11 cellular contexts compared by ENCODE assay signal in genomic region chrX:27619975-27620374, GRCh38. TPM values are rescaled to one million over a fixed set of nuclear protein-coding genes. Genes with fewer than 3 reads are reported as not detected.
A peak's percentile ranks its signal among the peaks of the same experiment; 100 is the strongest.
DNase-seq lines count a peak whose midpoint lies in the region; ATAC-seq and TF ChIP-seq lines count a peak whose summit lies in the region.
"Had no signal": no experiment of that assay in that cellular context is flagged by ENCODE, and none has a peak within 500 bp of the region (broad histone marks: within the 10 kb centered on the region; RNA-seq: fewer than 3 reads in every experiment).

No MANE protein-coding gene starts in this region.

- H3K4me3 Mint-ChIP-seq in Caco-2 (ENCODE audit: unreplicated experiment) (no peak overlapping the region), HFFc6 (no peak overlapping the region)
- H3K4me3 Mint-ChIP-seq in activated CD8-positive, alpha-beta memory T cell treated with anti-CD3 and anti-CD28 coated beads, Interleukin-2, amount 10 ng/mL, durations not matched to agents 7 days and 5 days: no peak overlapping the region
- H3K4me3 Mint-ChIP-seq: dendritic cell treated with granulocyte-macrophage colony-stimulating factor and Interleukin-4, amounts not matched to agents 40 ng/mL and 50 ng/mL, for 4 days had no signal

- no peaks in the 10 kb centered on the region for H3K9me3 Mint-ChIP-seq in Caco-2 (ENCODE audit: unreplicated experiment)
- no peaks in the 10 kb centered on the region for H3K9me3 Mint-ChIP-seq in HFFc6
- H3K9me3 Mint-ChIP-seq in activated CD8-positive, alpha-beta memory T cell treated with anti-CD3 and anti-CD28 coated beads, Interleukin-2, amount 10 ng/mL, durations not matched to agents 7 days and 5 days (ENCODE audit: low read depth): no peaks in the 10 kb centered on the region
- H3K9me3 Mint-ChIP-seq: dendritic cell treated with granulocyte-macrophage colony-stimulating factor and Interleukin-4, amounts not matched to agents 40 ng/mL and 50 ng/mL, for 4 days had no signal

- H3K27me3 Mint-ChIP-seq in Caco-2 (ENCODE audit: insufficient read depth, unreplicated experiment) (no peaks in the 10 kb centered on the region), HFFc6 (ENCODE audit: insufficient read depth) (no peaks in the 10 kb centered on the region)
- no peaks in the 10 kb centered on the region for H3K27me3 Mint-ChIP-seq in activated CD8-positive, alpha-beta memory T cell treated with anti-CD3 and anti-CD28 coated beads, Interleukin-2, amount 10 ng/mL, durations not matched to agents 7 days and 5 days
- H3K27me3 Mint-ChIP-seq: dendritic cell treated with granulocyte-macrophage colony-stimulating factor and Interleukin-4, amounts not matched to agents 40 ng/mL and 50 ng/mL, for 4 days had no signal

- no peaks in the 10 kb centered on the region for H3K27me3 ChIP-seq in Caco-2 (replicated peaks; ENCODE audit: control insufficient read depth, insufficient read depth, low read length)
- no peaks in the 10 kb centered on the region for H3K27me3 ChIP-seq in ascending aorta

- no TSS peak for BruUV-seq in Caco-2 (replicated peaks; lab: Mats Ljungman, UMichigan)

- intact Hi-C loops in Caco-2 (cut with micrococcal nuclease; ENCODE audit: unreplicated experiment): loop anchor here (1.0 kb wide), 2 partner anchors 22 to 65 kb away; no protein-coding TSS in a partner anchor
- intact Hi-C loops in ascending aorta (cut with DNase I): no loop called here

- H3K4me1 ChIP-seq in Caco-2 (peaks cover 6% of the 10 kb centered on the region; the same call in 1 of the 2 replicates), ascending aorta (no peaks in the 10 kb centered on the region)
- H3K4me1 ChIP-seq: lower lobe of right lung had no signal

- DNase-seq in Caco-2 (peak in 1 of 2 experiments; percentile 5), HFFc6 (no peak), SW480 (ENCODE audit: low spot score) (peak; percentile 2), inferior parietal cortex (ENCODE audit: extremely low spot score) (peak; percentile 4), NCI-H146 treated with DMSO at 0.1 percent for 48 hours (lab: John Stamatoyannopoulos, UW; ENCODE audit: unreplicated experiment) (no peak), ascending aorta (ENCODE audit: low spot score in 2 of 2) (no peak)
- DNase-seq in activated CD8-positive, alpha-beta memory T cell treated with anti-CD3 and anti-CD28 coated beads, Interleukin-2, amount 10 ng/mL, durations not matched to agents 7 days and 5 days: no peak
- DNase-seq: lower lobe of right lung had no signal

- H3K4me1 Mint-ChIP-seq in Caco-2 (ENCODE audit: low read depth, unreplicated experiment) (peaks cover 7% of the 10 kb centered on the region), HFFc6 (ENCODE audit: low read depth) (no peaks in the 10 kb centered on the region)
- H3K4me1 Mint-ChIP-seq in activated CD8-positive, alpha-beta memory T cell treated with anti-CD3 and anti-CD28 coated beads, Interleukin-2, amount 10 ng/mL, durations not matched to agents 7 days and 5 days: no peaks in the 10 kb centered on the region

- H3K9me3 ChIP-seq in Caco-2 (no peaks in the 10 kb centered on the region), ascending aorta (no peaks in the 10 kb centered on the region)
- H3K9me3 ChIP-seq: lower lobe of right lung had no signal

- no peaks in the 10 kb centered on the region for H3K36me3 ChIP-seq in Caco-2 (ENCODE audit: control insufficient read depth, insufficient read depth, low read length)
- no peaks in the 10 kb centered on the region for H3K36me3 ChIP-seq in ascending aorta
- H3K36me3 ChIP-seq: lower lobe of right lung had no signal

- CTCF ChIA-PET in Caco-2 (lab: Charles Lee): interaction anchor here (1.0 to 1.9 kb wide), 5 partner anchors 18 to 66 kb away, joined by 3 to 18 read pairs (median 4); no protein-coding TSS in a partner anchor
- CTCF ChIA-PET in activated CD8-positive, alpha-beta memory T cell treated with anti-CD3 and anti-CD28 coated beads, Interleukin-2, amount 10 ng/mL, durations not matched to agents 7 days and 5 days (lab: Charles Lee): no interaction called here

- POLR2A ChIA-PET in Caco-2 (lab: Charles Lee): no interaction called here

- TF ChIP-seq CTCF in Caco-2 (IDR thresholded peaks at IDR 0.05; ENCODE audit: insufficient read depth in 1 of 2, low read depth in 1 of 2, low read length in 1 of 2, severe bottlenecking in 1 of 2, unreplicated experiment in 1 of 2) (peak; percentile 42 to 49), HFFc6 (IDR thresholded peaks at IDR 0.05) (peak; percentile 29; the same call in 1 of the 2 replicates), ascending aorta (IDR thresholded peaks at IDR 0.05) (no peak)

- H3K36me3 Mint-ChIP-seq in Caco-2 (ENCODE audit: insufficient read depth, unreplicated experiment) (no peaks in the 10 kb centered on the region), HFFc6 (ENCODE audit: low read depth) (no peaks in the 10 kb centered on the region)
- no peaks in the 10 kb centered on the region for H3K36me3 Mint-ChIP-seq in activated CD8-positive, alpha-beta memory T cell treated with anti-CD3 and anti-CD28 coated beads, Interleukin-2, amount 10 ng/mL, durations not matched to agents 7 days and 5 days

- no peak overlapping the region for H3K27ac ChIP-seq in ascending aorta
- H3K27ac ChIP-seq: lower lobe of right lung had no signal

- no peak for ATAC-seq in activated CD8-positive, alpha-beta memory T cell treated with anti-CD3 and anti-CD28 coated beads, Interleukin-2, amount 10 ng/mL, durations not matched to agents 7 days and 5 days
- ATAC-seq in HG03135 (IDR thresholded peaks at IDR 0.05; ENCODE audit: unreplicated experiment): no peak
- ATAC-seq: lower lobe of right lung had no signal

- H3K4me3 ChIP-seq in Caco-2 (ENCODE audit: low read depth, low read length): no peak overlapping the region
- no peak overlapping the region for H3K4me3 ChIP-seq in ascending aorta
- H3K4me3 ChIP-seq: lower lobe of right lung had no signal

- no peak overlapping the region for H3K27ac Mint-ChIP-seq in Caco-2 (ENCODE audit: unreplicated experiment)
- H3K27ac Mint-ChIP-seq in HFFc6: no peak overlapping the region
- H3K27ac Mint-ChIP-seq in activated CD8-positive, alpha-beta memory T cell treated with anti-CD3 and anti-CD28 coated beads, Interleukin-2, amount 10 ng/mL, durations not matched to agents 7 days and 5 days: no peak overlapping the region
- H3K27ac Mint-ChIP-seq: dendritic cell treated with granulocyte-macrophage colony-stimulating factor and Interleukin-4, amounts not matched to agents 40 ng/mL and 50 ng/mL, for 4 days had no signal

RNA-seq across cellular contexts. Expression of gene DCAF8L2, which starts 29.8 kb away (rescaled TPM):
- not detected in 2 replicates for total RNA-seq in Caco-2 (2022)
- total RNA-seq in HFFc6 (2021; fragmentation: NEBNext Ultra II Directional; extraction: Animal tissue kit (Norgen Biotek cat#: 25700)): not detected
- not detected for total RNA-seq in activated CD8-positive, alpha-beta memory T cell treated with anti-CD3 and anti-CD28 coated beads, Interleukin-2, amount 10 ng/mL, durations not matched to agents 7 days and 5 days
- not detected for total RNA-seq in ascending aorta
- total RNA-seq: lower lobe of right lung, temporal lobe had no signal

Comparison
In these comparisons a context has a peak if more than half of its experiments do, and no peak if none do; other contexts are left out.
1. DNase-seq: peak in SW480 (single experiment) and inferior parietal cortex (single experiment); none in HFFc6 (single experiment), activated CD8-positive, alpha-beta memory T cell treated with anti-CD3 and anti-CD28 coated beads, Interleukin-2, amount 10 ng/mL, durations not matched to agents 7 days and 5 days (single experiment), NCI-H146 treated with DMSO at 0.1 percent for 48 hours (single experiment) and ascending aorta (0 of 2).
2. CTCF ChIP-seq: peak in Caco-2 (2 of 2) and HFFc6 (single experiment); none in ascending aorta (0 of 3).